Comparison of ENCODE assay signal across 30 cellular contexts in the genomic region with DNA sequence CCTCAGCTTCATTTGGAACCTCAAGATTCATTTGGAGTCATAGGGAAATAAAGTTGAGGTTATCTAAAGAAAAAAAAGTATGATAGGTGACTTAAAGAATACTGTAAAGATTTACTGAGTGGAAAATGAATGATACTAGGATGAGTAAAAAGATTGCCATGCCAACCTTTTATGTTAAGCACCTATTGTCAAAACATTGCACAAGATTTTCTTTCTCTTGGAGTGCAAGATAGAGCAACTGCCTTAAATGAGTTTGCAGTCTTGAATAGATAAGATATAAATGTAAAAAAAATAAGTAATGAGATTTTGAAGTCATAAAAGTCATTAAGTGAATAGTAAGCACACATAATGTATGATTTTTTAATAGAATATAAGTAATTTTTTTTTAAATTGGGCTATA. TPM values are rescaled to one million over a fixed set of nuclear protein-coding genes. Genes with fewer than 3 reads are reported as not detected.
"Had no signal": no experiment of that assay in that cellular context is flagged by ENCODE, and none has a peak within 500 bp of the region (broad histone marks: within the 10 kb centered on the region; RNA-seq: fewer than 3 reads in every experiment).

No MANE protein-coding gene starts in this region.

- FAIRE-seq: colon, endometrium, urothelium cell line had no signal

- H3K27ac ChIP-seq: gastrocnemius medialis, hepatocyte, skin epidermis, thoracic aorta, WERI-Rb-1 had no signal

- H3K4me3 ChIP-seq: gastrocnemius medialis, hepatocyte, skin epidermis, thoracic aorta had no signal

- H3K9me3 Mint-ChIP-seq: activated CD4-positive, alpha-beta memory T cell treated with anti-CD3 and anti-CD28 coated beads, Interleukin-2, amount 10 ng/mL, durations not matched to agents 7 days and 5 days; activated CD4-positive, alpha-beta T cell treated with anti-CD3 and anti-CD28 coated beads, Interleukin-2, amount 10 ng/mL, durations not matched to agents 7 days and 5 days; activated naive CD4-positive, alpha-beta T cell treated with anti-CD3 and anti-CD28 coated beads, Interleukin-2, amount 10 ng/mL, durations not matched to agents 7 days and 5 days; activated T-cell treated with anti-CD3 and anti-CD28 coated beads, Interleukin-2, amount 50 U/mL, for 24 hours; natural killer cell treated with Interleukin-12 subunit alpha and Interleukin-12 subunit beta and Interleukin-15 and Interleukin-18, amount 100 ng/mL, for 72 hours; stimulated activated naive CD8-positive, alpha-beta T cell treated with anti-CD3 and anti-CD28 coated beads, Interleukin-15, Interleukin-2, amounts not matched to agents 100 ng/mL and 50 ng/mL, for 24 hours; T-helper 1 cell treated with Interleukin-12 subunit alpha and Interleukin-12 subunit beta and Interleukin-4 antibody, amounts not matched to agents 30 μg/mL and 1 μg/mL, for 36 hours had no signal

- H3K36me3 Mint-ChIP-seq: activated naive CD4-positive, alpha-beta T cell treated with anti-CD3 and anti-CD28 coated beads, Interleukin-2, amount 10 ng/mL, durations not matched to agents 7 days and 5 days; natural killer cell treated with Interleukin-12 subunit alpha and Interleukin-12 subunit beta and Interleukin-15 and Interleukin-18, amount 100 ng/mL, for 72 hours had no signal

- ATAC-seq: gastrocnemius medialis; natural killer cell treated with Interleukin-12 subunit alpha and Interleukin-12 subunit beta and Interleukin-15 and Interleukin-18, amount 100 ng/mL, for 72 hours; sciatic nerve had no signal

- H3K27me3 ChIP-seq: gastrocnemius medialis, hepatocyte had no signal

- H3K27ac Mint-ChIP-seq: activated CD4-positive, alpha-beta memory T cell treated with anti-CD3 and anti-CD28 coated beads, Interleukin-2, amount 10 ng/mL, durations not matched to agents 7 days and 5 days; activated CD4-positive, alpha-beta T cell treated with anti-CD3 and anti-CD28 coated beads, Interleukin-2, amount 10 ng/mL, durations not matched to agents 7 days and 5 days; activated naive CD4-positive, alpha-beta T cell treated with anti-CD3 and anti-CD28 coated beads, Interleukin-2, amount 10 ng/mL, durations not matched to agents 7 days and 5 days; activated T-cell treated with anti-CD3 and anti-CD28 coated beads, Interleukin-2, amount 50 U/mL, for 24 hours; natural killer cell treated with Interleukin-12 subunit alpha and Interleukin-12 subunit beta and Interleukin-15 and Interleukin-18, amount 100 ng/mL, for 72 hours; stimulated activated naive CD8-positive, alpha-beta T cell treated with anti-CD3 and anti-CD28 coated beads, Interleukin-15, Interleukin-2, amounts not matched to agents 100 ng/mL and 50 ng/mL, for 24 hours; T-helper 1 cell treated with Interleukin-12 subunit alpha and Interleukin-12 subunit beta and Interleukin-4 antibody, amounts not matched to agents 30 μg/mL and 1 μg/mL, for 36 hours had no signal

- H3K27me3 Mint-ChIP-seq: activated CD4-positive, alpha-beta memory T cell treated with anti-CD3 and anti-CD28 coated beads, Interleukin-2, amount 10 ng/mL, durations not matched to agents 7 days and 5 days; activated CD4-positive, alpha-beta T cell treated with anti-CD3 and anti-CD28 coated beads, Interleukin-2, amount 10 ng/mL, durations not matched to agents 7 days and 5 days; activated naive CD4-positive, alpha-beta T cell treated with anti-CD3 and anti-CD28 coated beads, Interleukin-2, amount 10 ng/mL, durations not matched to agents 7 days and 5 days; activated T-cell treated with anti-CD3 and anti-CD28 coated beads, Interleukin-2, amount 50 U/mL, for 24 hours; natural killer cell treated with Interleukin-12 subunit alpha and Interleukin-12 subunit beta and Interleukin-15 and Interleukin-18, amount 100 ng/mL, for 72 hours; stimulated activated naive CD8-positive, alpha-beta T cell treated with anti-CD3 and anti-CD28 coated beads, Interleukin-15, Interleukin-2, amounts not matched to agents 100 ng/mL and 50 ng/mL, for 24 hours had no signal

- H3K4me3 Mint-ChIP-seq: activated CD4-positive, alpha-beta memory T cell treated with anti-CD3 and anti-CD28 coated beads, Interleukin-2, amount 10 ng/mL, durations not matched to agents 7 days and 5 days; activated CD4-positive, alpha-beta T cell treated with anti-CD3 and anti-CD28 coated beads, Interleukin-2, amount 10 ng/mL, durations not matched to agents 7 days and 5 days; activated naive CD4-positive, alpha-beta T cell treated with anti-CD3 and anti-CD28 coated beads, Interleukin-2, amount 10 ng/mL, durations not matched to agents 7 days and 5 days; activated T-cell treated with anti-CD3 and anti-CD28 coated beads, Interleukin-2, amount 50 U/mL, for 24 hours; natural killer cell treated with Interleukin-12 subunit alpha and Interleukin-12 subunit beta and Interleukin-15 and Interleukin-18, amount 100 ng/mL, for 72 hours; stimulated activated naive CD8-positive, alpha-beta T cell treated with anti-CD3 and anti-CD28 coated beads, Interleukin-15, Interleukin-2, amounts not matched to agents 100 ng/mL and 50 ng/mL, for 24 hours; T-helper 1 cell treated with Interleukin-12 subunit alpha and Interleukin-12 subunit beta and Interleukin-4 antibody, amounts not matched to agents 30 μg/mL and 1 μg/mL, for 36 hours had no signal

- DNase-seq: activated CD4-positive, alpha-beta memory T cell treated with anti-CD3 and anti-CD28 coated beads, Interleukin-2, amount 10 ng/mL, durations not matched to agents 7 days and 5 days; activated CD4-positive, alpha-beta T cell treated with anti-CD3 and anti-CD28 coated beads for 1 hour; activated CD4-positive, alpha-beta T cell treated with anti-CD3 and anti-CD28 coated beads, Interleukin-2, amount 10 ng/mL, durations not matched to agents 7 days and 5 days; activated CD8-positive, alpha-beta memory T cell treated with anti-CD3 and anti-CD28 coated beads, Interleukin-2, amount 50 U/mL, for 48 hours; activated gamma-delta T cell; activated naive CD4-positive, alpha-beta T cell treated with anti-CD3 and anti-CD28 coated beads, Interleukin-2, amount 10 ng/mL, durations not matched to agents 7 days and 5 days; activated T-cell treated with anti-CD3 and anti-CD28 coated beads, Interleukin-2, amount 50 U/mL, for 24 hours; amygdala; dermis blood vessel endothelial cell; effector CD8-positive, alpha-beta T cell; gastrocnemius medialis; mesenchymal stem cell; posterior cingulate gyrus; stimulated activated CD4-positive, alpha-beta T cell treated with anti-CD3 and anti-CD28 coated beads, Interleukin-12 subunit alpha, Interleukin-12 subunit beta, amount 100 ng/mL, for 4 hours; stimulated activated CD4-positive, alpha-beta T cell treated with anti-CD3 and anti-CD28 coated beads, Interleukin-4, amount 100 ng/mL, for 1 hour; T-helper 9 cell; trophoblast cell; WERI-Rb-1 had no signal

- H2AFZ ChIP-seq: hepatocyte had no signal

- H3K79me2 ChIP-seq: hepatocyte had no signal

- H3K4me2 ChIP-seq: hepatocyte had no signal

RNA-seq across cellular contexts. Expression of a gene that starts 5.1 kb away (rescaled TPM):
- total RNA-seq: activated CD4-positive, alpha-beta memory T cell treated with anti-CD3 and anti-CD28 coated beads, Interleukin-2, amount 10 ng/mL, durations not matched to agents 7 days and 5 days; activated CD4-positive, alpha-beta T cell treated with anti-CD3 and anti-CD28 coated beads, Interleukin-2, amount 10 ng/mL, durations not matched to agents 7 days and 5 days; dermis blood vessel endothelial cell; epithelial cell of proximal tubule; kidney epithelial cell; natural killer cell treated with Interleukin-12 subunit alpha and Interleukin-12 subunit beta and Interleukin-15 and Interleukin-18, amount 100 ng/mL, for 72 hours had no signal
